Comparison of ENCODE assay signal across 8 cellular contexts in genomic region chr19:39126593-39127187, GRCh38. TPM values are rescaled to one million over a fixed set of nuclear protein-coding genes. Genes with fewer than 3 reads are reported as not detected.
DNase-seq lines count a peak whose midpoint lies in the region; ATAC-seq and TF ChIP-seq lines count a peak whose summit lies in the region.

No MANE protein-coding gene starts in this region.

- H3K4me1 ChIP-seq in adipocyte (ENCODE audit: control insufficient read depth, insufficient read depth, low read length) (peaks cover 35% of the 10 kb centered on the region), suprapubic skin (peaks cover 79% of the 10 kb centered on the region)

- 4% methylated on average over 11 of the region's 18 CpGs for WGBS in suprapubic skin

- peak; percentile 40 for DNase-seq in AG10803 (ENCODE audit: low read depth)
- no peak for DNase-seq in HL-60 (ENCODE audit: low read depth in 1 of 2, low spot score in 1 of 2)
- DNase-seq in adipocyte (ENCODE audit: low read depth) = peak; percentile 50
- peak; percentile 89 for DNase-seq in kidney glomerular epithelial cell (lab: John Stamatoyannopoulos, UW)
- DNase-seq in suprapubic skin (ENCODE audit: low spot score in 2 of 2) = no peak
- DNase-seq in GM10248 (ENCODE audit: extremely low spot score) = no peak

- peak overlapping the region; percentile 59 for H3K9ac ChIP-seq in adipocyte (ENCODE audit: low read length)

- no peak for TF ChIP-seq POLR2A in suprapubic skin (IDR thresholded peaks at IDR 0.05)

- H3K4me3 ChIP-seq in AG10803 (ENCODE audit: low read length) (peak overlapping the region; percentile 87), HL-60 (replicated peaks; ENCODE audit: insufficient read depth, low read length) (peak overlapping the region; percentile 81), adipocyte (ENCODE audit: low read length) (peak overlapping the region; percentile 92), suprapubic skin (peak overlapping the region; percentile 94)

- H3K27me3 ChIP-seq in HL-60 (ENCODE audit: insufficient read depth, poor library complexity, severe bottlenecking) (no peaks in the 10 kb centered on the region), adipocyte (replicated peaks; ENCODE audit: control insufficient read depth, insufficient read depth, low read length) (no peaks in the 10 kb centered on the region), suprapubic skin (no peaks in the 10 kb centered on the region)

- H3K36me3 ChIP-seq in adipocyte (ENCODE audit: control insufficient read depth, insufficient read depth, low read length, severe bottlenecking) (no peaks in the 10 kb centered on the region), suprapubic skin (no peaks in the 10 kb centered on the region)

- TF ChIP-seq CTCF in AG10803 (conservative IDR thresholded peaks at IDR 0.05; ENCODE audit: low read length) (no peak), HL-60 (IDR thresholded peaks at IDR 0.05; ENCODE audit: insufficient read depth, low read length) (no peak), suprapubic skin (IDR thresholded peaks at IDR 0.05) (no peak), GM10248 (IDR thresholded peaks at IDR 0.05; ENCODE audit: control extremely low read depth, extremely low read depth, low read depth, missing control alignments) (no peak)

- H3K9me3 ChIP-seq in adipocyte (ENCODE audit: control insufficient read depth, low read length) (no peaks in the 10 kb centered on the region), suprapubic skin (no peaks in the 10 kb centered on the region)

- CTCF ChIA-PET in GM10248 (lab: Yijun Ruan, JAX) = interaction anchor here (0.9 to 1.4 kb wide), 3 partner anchors 17 to 165 kb away, joined by 3 to 4 read pairs (median 3); no protein-coding TSS in a partner anchor

- ATAC-seq in HG02870 (IDR thresholded peaks at IDR 0.05; ENCODE audit: unreplicated experiment) (no peak), HG03280 (IDR thresholded peaks at IDR 0.05; ENCODE audit: unreplicated experiment) (no peak)

- H3K27ac ChIP-seq in HL-60 (replicated peaks) = no peak overlapping the region
- peak overlapping the region; percentile 89 for H3K27ac ChIP-seq in suprapubic skin

- no peak for TF ChIP-seq EP300 in suprapubic skin (IDR thresholded peaks at IDR 0.05)

- POLR2A ChIA-PET in GM10248 (lab: Yijun Ruan, JAX) = interaction anchor here (0.7 kb wide), 1 partner anchor 196 kb away, joined by 4 read pairs; no protein-coding TSS in a partner anchor

RNA-seq across cellular contexts. Expression of gene PAK4, which starts 1.1 kb away (rescaled TPM):
- total RNA-seq in suprapubic skin = 10 to 100 TPM; 20.7 to 25.3 (median 23.6) TPM

RNA-seq across cellular contexts. Expression of gene ACP7, which starts 42.5 kb away (rescaled TPM):
- 10 to 100 TPM; 15.0 to 24.1 (median 18.0) TPM for total RNA-seq in suprapubic skin

Comparison
In these comparisons a context has a peak if more than half of its experiments do, and no peak if none do; other contexts are left out.
1. DNase-seq: peak in AG10803 (single experiment), adipocyte (single experiment) and kidney glomerular epithelial cell (single experiment); none in HL-60 (0 of 2), suprapubic skin (0 of 2) and GM10248 (single experiment).
2. Peak in every context shown above with its lines, with median percentiles within 50 percentile points of each other: H3K4me3 ChIP-seq.